8 cellular contexts compared by ENCODE assay signal in genomic region chr1:46549697-46550681, GRCh38. TPM values are rescaled to one million over a fixed set of nuclear protein-coding genes. Genes with fewer than 3 reads are reported as not detected.
DNase-seq lines count a peak whose midpoint lies in the region; TF ChIP-seq lines count a peak whose summit lies in the region.

No MANE protein-coding gene starts in this region.

- H3K27me3 ChIP-seq in neuron (ENCODE audit: insufficient read depth, low read length): peaks cover 28% of the 10 kb centered on the region
- no peaks in the 10 kb centered on the region for H3K27me3 ChIP-seq in ascending aorta

- peak overlapping the region; percentile 13 for H3K4me3 ChIP-seq in neuron (ENCODE audit: low read length)
- H3K4me3 ChIP-seq in ascending aorta: no peak overlapping the region

- DNase-seq in activated T-cell treated with anti-CD3 and anti-CD28 coated beads for 48 hours (ENCODE audit: low read depth) (peak; percentile 10), activated T-cell treated with anti-CD3 and anti-CD28 coated beads for 4 hours (no peak), RPMI8226 (peak; percentile 55), caudate nucleus (lab: John Stamatoyannopoulos, UW) (peak in 42 of 61 donors; percentile 18 to 92 (median 51)), ascending aorta (ENCODE audit: low spot score in 2 of 2) (no peak), OCI-M2 (lab: John Stamatoyannopoulos, UW; ENCODE audit: unreplicated experiment) (no peak)
- DNase-seq in stimulated activated CD4-positive, alpha-beta T cell treated with anti-CD3 and anti-CD28 coated beads, Interleukin-4, amount 100 ng/mL, for 1 hour: no peak

- peaks cover 22% of the 10 kb centered on the region for H3K4me1 ChIP-seq in neuron (ENCODE audit: insufficient read depth, low read length)
- no peaks in the 10 kb centered on the region for H3K4me1 ChIP-seq in ascending aorta

- no peaks in the 10 kb centered on the region for H3K36me3 ChIP-seq in neuron (ENCODE audit: insufficient read depth, low read length)
- H3K36me3 ChIP-seq in ascending aorta: no peaks in the 10 kb centered on the region

- no peak overlapping the region for H2AFZ ChIP-seq in neuron (ENCODE audit: low read depth, low read length)

- H3K27ac ChIP-seq in caudate nucleus (ENCODE audit: low read depth, low read length) (peak overlapping the region; percentile 80), ascending aorta (no peak overlapping the region)

- H3K9me3 ChIP-seq in neuron (ENCODE audit: low read length) (no peaks in the 10 kb centered on the region), ascending aorta (no peaks in the 10 kb centered on the region)

- no peak for TF ChIP-seq CTCF in ascending aorta (IDR thresholded peaks at IDR 0.05)

- intact Hi-C loops in ascending aorta (cut with DNase I): no loop called here

RNA-seq across cellular contexts. Expression of gene KNCN, which starts 1.5 kb away (rescaled TPM):
- total RNA-seq in ascending aorta: not detected

RNA-seq across cellular contexts. Expression of gene MKNK1, which starts 54.1 kb away (rescaled TPM):
- total RNA-seq in ascending aorta: 47.8 TPM

Comparison
In these comparisons a context has a peak if more than half of its experiments do, and no peak if none do; other contexts are left out.
1. DNase-seq: peak in activated T-cell treated with anti-CD3 and anti-CD28 coated beads for 48 hours (single experiment), RPMI8226 (single experiment) and caudate nucleus (42 of 61); none in activated T-cell treated with anti-CD3 and anti-CD28 coated beads for 4 hours (single experiment), stimulated activated CD4-positive, alpha-beta T cell treated with anti-CD3 and anti-CD28 coated beads, Interleukin-4, amount 100 ng/mL, for 1 hour (single experiment), ascending aorta (0 of 2) and OCI-M2 (single experiment).